ENCODE assay signal across 15 cellular contexts in genomic region chr15:62087671-62088360, GRCh38. TPM values are rescaled to one million over a fixed set of nuclear protein-coding genes. Genes with fewer than 3 reads are reported as not detected.
DNase-seq lines count a peak whose midpoint lies in the region; ATAC-seq and TF ChIP-seq lines count a peak whose summit lies in the region.
"Had no signal": no experiment of that assay in that cellular context is flagged by ENCODE, and none has a peak within 500 bp of the region (broad histone marks: within the 10 kb centered on the region; RNA-seq: fewer than 3 reads in every experiment).

No MANE protein-coding gene starts in this region.

- H3K4me2 ChIP-seq in skeletal muscle satellite cell (ENCODE audit: low read length) = peak overlapping the region; percentile 7

- H3K9ac ChIP-seq in skeletal muscle satellite cell (ENCODE audit: low read depth, low read length) (peak overlapping the region; percentile 23), endodermal cell (ENCODE audit: extremely low read depth, low read length, poor library complexity, severe bottlenecking) (no peak overlapping the region)

- peaks cover 5% of the 10 kb centered on the region for H3K4me1 Mint-ChIP-seq in endodermal cell
- H3K4me1 Mint-ChIP-seq: activated CD4-positive, alpha-beta T cell treated with anti-CD3 and anti-CD28 coated beads, Interleukin-2, amount 10 ng/mL, durations not matched to agents 24 days and 14 days; activated naive CD8-positive, alpha-beta T cell treated with anti-CD3 and anti-CD28 coated beads, Interleukin-2, amount 10 ng/mL, durations not matched to agents 7 days and 5 days had no signal

- H3K27me3 ChIP-seq in skeletal muscle satellite cell (ENCODE audit: control insufficient read depth, insufficient read depth, low read length) = no peaks in the 10 kb centered on the region
- H3K27me3 ChIP-seq in endodermal cell (ENCODE audit: control insufficient read depth, insufficient read depth, low read length, poor library complexity, severe bottlenecking) = no peaks in the 10 kb centered on the region
- H3K27me3 ChIP-seq: esophagus squamous epithelium, spleen had no signal

- H3K4me1 ChIP-seq in skeletal muscle satellite cell (ENCODE audit: control insufficient read depth, insufficient read depth, low read length) (peaks cover 12% of the 10 kb centered on the region), endodermal cell (ENCODE audit: control insufficient read depth, insufficient read depth, low read length) (no peaks in the 10 kb centered on the region)

- no peak overlapping the region for H3K4me3 ChIP-seq in fibroblast of pulmonary artery (replicated peaks; ENCODE audit: low read depth, low read length)
- no peak overlapping the region for H3K4me3 ChIP-seq in skeletal muscle satellite cell (ENCODE audit: low read length)
- no peak overlapping the region for H3K4me3 ChIP-seq in endodermal cell (ENCODE audit: low read length)
- H3K4me3 ChIP-seq: esophagus squamous epithelium, spleen had no signal

- H3K27me3 Mint-ChIP-seq in endodermal cell (ENCODE audit: insufficient read depth) = no peaks in the 10 kb centered on the region
- H3K27me3 Mint-ChIP-seq: activated CD4-positive, alpha-beta T cell treated with anti-CD3 and anti-CD28 coated beads, Interleukin-2, amount 10 ng/mL, durations not matched to agents 24 days and 14 days had no signal

- no peaks in the 10 kb centered on the region for H3K9me3 ChIP-seq in skeletal muscle satellite cell (replicated peaks; ENCODE audit: low read length)
- peaks cover 16% of the 10 kb centered on the region for H3K9me3 ChIP-seq in endodermal cell (ENCODE audit: control insufficient read depth, low read length)

- TF ChIP-seq CTCF in fibroblast of pulmonary artery (IDR thresholded peaks at IDR 0.05; ENCODE audit: low read length, missing control alignments) (no peak), endodermal cell (conservative IDR thresholded peaks at IDR 0.05) (no peak)

- no peak overlapping the region for H3K27ac Mint-ChIP-seq in endodermal cell
- H3K27ac Mint-ChIP-seq: activated CD4-positive, alpha-beta T cell treated with anti-CD3 and anti-CD28 coated beads, Interleukin-2, amount 10 ng/mL, durations not matched to agents 24 days and 14 days; activated naive CD8-positive, alpha-beta T cell treated with anti-CD3 and anti-CD28 coated beads, Interleukin-2, amount 10 ng/mL, durations not matched to agents 7 days and 5 days had no signal

- no peak overlapping the region for H3K4me3 Mint-ChIP-seq in endodermal cell
- H3K4me3 Mint-ChIP-seq: activated CD4-positive, alpha-beta T cell treated with anti-CD3 and anti-CD28 coated beads, Interleukin-2, amount 10 ng/mL, durations not matched to agents 24 days and 14 days; activated naive CD8-positive, alpha-beta T cell treated with anti-CD3 and anti-CD28 coated beads, Interleukin-2, amount 10 ng/mL, durations not matched to agents 7 days and 5 days had no signal

- ATAC-seq in HG03571 (IDR thresholded peaks at IDR 0.05; ENCODE audit: unreplicated experiment) = no peak

- H3K36me3 ChIP-seq in skeletal muscle satellite cell (ENCODE audit: insufficient read depth, low read length) (no peaks in the 10 kb centered on the region), endodermal cell (ENCODE audit: control insufficient read depth, insufficient read depth, low read length) (no peaks in the 10 kb centered on the region)
- H3K36me3 ChIP-seq: esophagus squamous epithelium, spleen had no signal

- DNase-seq in activated CD4-positive, alpha-beta T cell treated with anti-CD3 and anti-CD28 coated beads for 48 hours = peak; percentile 9
- DNase-seq in activated CD4-positive, alpha-beta T cell treated with anti-CD3 and anti-CD28 coated beads, Interleukin-2, amount 50 U/mL, for 48 hours = no peak
- peak; percentile 98 for DNase-seq in SHP77 treated with DMSO at 0.1 percent for 48 hours (lab: John Stamatoyannopoulos, UW)
- peak; percentile 85 for DNase-seq in fibroblast of pulmonary artery (ENCODE audit: low read depth)
- no peak for DNase-seq in SKM-1 (lab: John Stamatoyannopoulos, UW; ENCODE audit: unreplicated experiment)
- DNase-seq in endodermal cell = no peak
- DNase-seq: activated CD4-positive, alpha-beta T cell treated with anti-CD3 and anti-CD28 coated beads, Interleukin-2, amount 10 ng/mL, durations not matched to agents 24 days and 14 days; activated naive CD8-positive, alpha-beta T cell treated with anti-CD3 and anti-CD28 coated beads, Interleukin-2, amount 10 ng/mL, durations not matched to agents 7 days and 5 days; AML-193; esophagus squamous epithelium; mesendoderm; NCI-H1092 treated with DMSO at 0.1 percent for 48 hours; spleen had no signal

- WGBS in endodermal cell (ENCODE audit: insufficient coverage in 1 of 2, insufficient read length in 1 of 2), 2 experiments = 80 to 90% methylated on average over 3 to 5 of the region's 5 CpGs

- no peak overlapping the region for H3K27ac ChIP-seq in endodermal cell (ENCODE audit: low read depth, low read length)

- H3K36me3 Mint-ChIP-seq in endodermal cell (ENCODE audit: low read depth) = peaks cover 10% of the 10 kb centered on the region

- H3K9me3 Mint-ChIP-seq in endodermal cell = peaks cover 32% of the 10 kb centered on the region
- H3K9me3 Mint-ChIP-seq: activated CD4-positive, alpha-beta T cell treated with anti-CD3 and anti-CD28 coated beads, Interleukin-2, amount 10 ng/mL, durations not matched to agents 24 days and 14 days had no signal

RNA-seq across cellular contexts. Expression of gene C2CD4A, which starts 21.0 kb away (rescaled TPM):
- not detected in 2 replicates for total RNA-seq in skeletal muscle satellite cell (2012; rRNA removed)
- not detected for total RNA-seq in endodermal cell
- not detected for polyA plus RNA-seq in endodermal cell (2013, experiment 1 of 2)
- not detected for polyA plus RNA-seq in endodermal cell (2013, experiment 2 of 2)
- total RNA-seq: activated naive CD8-positive, alpha-beta T cell treated with anti-CD3 and anti-CD28 coated beads, Interleukin-2, amount 10 ng/mL, durations not matched to agents 7 days and 5 days; spleen had no signal

RNA-seq across cellular contexts. Expression of gene VPS13C, which starts 27.6 kb away (rescaled TPM):
- total RNA-seq in skeletal muscle satellite cell (2012; rRNA removed) = 46.3 and 62.6 TPM in 2 replicates
- 10 to 100 TPM; 28.7 to 47.2 TPM for total RNA-seq in endodermal cell
- polyA plus RNA-seq in endodermal cell (2013, experiment 1 of 2) = 13.0 TPM
- polyA plus RNA-seq in endodermal cell (2013, experiment 2 of 2) = 13.2 TPM

Comparison
In these comparisons a context has a peak if more than half of its experiments do, and no peak if none do; other contexts are left out.
1. DNase-seq: peak in activated CD4-positive, alpha-beta T cell treated with anti-CD3 and anti-CD28 coated beads for 48 hours (single experiment), SHP77 treated with DMSO at 0.1 percent for 48 hours (single experiment) and fibroblast of pulmonary artery (single experiment); none in activated CD4-positive, alpha-beta T cell treated with anti-CD3 and anti-CD28 coated beads, Interleukin-2, amount 50 U/mL, for 48 hours (0 of 2), SKM-1 (single experiment) and endodermal cell (single experiment).